8 cellular contexts compared by ENCODE assay signal in the genomic region with DNA sequence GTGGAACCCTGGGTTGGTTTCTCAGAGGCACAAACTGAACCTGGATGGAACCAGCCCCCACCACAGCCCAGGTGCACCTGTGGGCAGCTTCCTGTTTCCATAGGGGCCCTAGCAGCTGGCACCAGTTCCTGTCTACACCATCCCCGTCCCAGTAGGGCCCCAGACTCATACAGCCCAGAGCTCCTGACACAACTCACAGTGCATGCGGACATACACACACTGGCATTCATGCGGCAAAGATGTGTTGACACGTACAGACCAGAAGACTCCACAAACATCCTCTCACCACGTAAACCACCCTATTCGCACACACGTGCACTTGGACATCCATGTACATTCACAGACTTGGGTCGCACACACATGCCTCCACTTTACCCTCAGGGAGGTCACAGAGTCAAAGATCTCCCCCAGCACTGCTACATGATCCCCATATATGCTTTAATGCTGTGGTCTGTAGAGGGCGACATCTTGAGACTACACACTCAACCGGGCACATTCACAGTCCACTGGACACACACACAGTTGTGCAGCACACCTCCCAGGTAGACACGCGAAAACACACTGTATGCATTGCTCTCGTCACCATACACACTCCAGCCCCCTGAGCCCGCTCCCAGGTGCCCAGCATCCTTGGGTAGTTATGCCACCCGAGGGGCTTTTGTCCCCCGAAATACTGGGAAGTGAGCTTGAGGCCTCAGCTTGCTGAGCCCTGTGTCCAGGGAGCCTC. TPM values are rescaled to one million over a fixed set of nuclear protein-coding genes. Genes with fewer than 3 reads are reported as not detected.
DNase-seq lines count a peak whose midpoint lies in the region; ATAC-seq and TF ChIP-seq lines count a peak whose summit lies in the region.

No MANE protein-coding gene starts in this region.

- no peaks in the 10 kb centered on the region for H3K27me3 Mint-ChIP-seq in activated naive CD4-positive, alpha-beta T cell treated with anti-CD3 and anti-CD28 coated beads, Interleukin-2, amount 50 U/mL, for 24 hours

- no peak overlapping the region for H4K8ac ChIP-seq in mesendoderm (ENCODE audit: low read depth, low read length)

- H3K4me1 ChIP-seq in body of pancreas (peaks cover 100% of the 10 kb centered on the region), mesendoderm (ENCODE audit: control insufficient read depth, low read depth, low read length) (peaks cover 32% of the 10 kb centered on the region)

- H3K27ac Mint-ChIP-seq in activated naive CD4-positive, alpha-beta T cell treated with anti-CD3 and anti-CD28 coated beads, Interleukin-2, amount 50 U/mL, for 24 hours: peak overlapping the region; percentile 19

- H3K36me3 Mint-ChIP-seq in activated naive CD4-positive, alpha-beta T cell treated with anti-CD3 and anti-CD28 coated beads, Interleukin-2, amount 50 U/mL, for 24 hours: no peaks in the 10 kb centered on the region

- no peak overlapping the region for H2BK5ac ChIP-seq in mesendoderm (ENCODE audit: low read length)

- peak overlapping the region; percentile 28 for H3K56ac ChIP-seq in mesendoderm (ENCODE audit: low read length)

- DNase-seq in activated naive CD4-positive, alpha-beta T cell treated with Interleukin-2 at 50 U/mL for 16 hours: no peak
- no peak for DNase-seq in HFF-Myc (ENCODE audit: extremely low read depth, low read depth)
- DNase-seq in MV-4-11 (lab: John Stamatoyannopoulos, UW): peak; percentile 41
- peak in 1 of 4 donors; percentile 56 for DNase-seq in body of pancreas
- no peak for DNase-seq in mesendoderm
- no peak for DNase-seq in A172 (ENCODE audit: low spot score)
- DNase-seq in epidermal melanocyte (ENCODE audit: insufficient read length, low spot score): no peak

- no peak for TF ChIP-seq POLR2A in body of pancreas (IDR thresholded peaks at IDR 0.05)

- peak overlapping the region; percentile 82 to 94 (median 91) for H3K27ac ChIP-seq in body of pancreas
- H3K27ac ChIP-seq in mesendoderm (ENCODE audit: low read depth, low read length): peak overlapping the region; percentile 32

- H3K4ac ChIP-seq in mesendoderm (ENCODE audit: low read depth, low read length): no peak overlapping the region

- no peak overlapping the region for H3K18ac ChIP-seq in mesendoderm (ENCODE audit: low read length)

- H3K4me2 ChIP-seq in mesendoderm (ENCODE audit: low read length): no peak overlapping the region

- no peaks in the 10 kb centered on the region for H3K9me3 Mint-ChIP-seq in activated naive CD4-positive, alpha-beta T cell treated with anti-CD3 and anti-CD28 coated beads, Interleukin-2, amount 50 U/mL, for 24 hours

- no peak overlapping the region for H3K4me3 ChIP-seq in HFF-Myc (replicated peaks; ENCODE audit: low read depth, low read length)
- no peak overlapping the region for H3K4me3 ChIP-seq in body of pancreas
- no peak overlapping the region for H3K4me3 ChIP-seq in mesendoderm (ENCODE audit: low read length)

- H2AK5ac ChIP-seq in mesendoderm (ENCODE audit: low read length): no peak overlapping the region

- H3K9me3 ChIP-seq in body of pancreas: no peaks in the 10 kb centered on the region

- H2BK120ac ChIP-seq in mesendoderm (ENCODE audit: low read depth, low read length): no peak overlapping the region

- TF ChIP-seq CTCF in HFF-Myc (IDR thresholded peaks at IDR 0.05; ENCODE audit: low read depth, low read length, missing control alignments): peak; percentile 29
- peak in 6 of 7 experiments; percentile 9 to 43 (median 24) for TF ChIP-seq CTCF in body of pancreas (IDR thresholded peaks at IDR 0.05)

- H2BK15ac ChIP-seq in mesendoderm (replicated peaks; ENCODE audit: low read depth): no peak overlapping the region

- 30 to 40% methylated on average over 13 to 16 of the region's 16 CpGs for whole genome bisulfite sequencing in body of pancreas, 2 donors
- no CpG with 5 or more reads among the region's 16 CpGs for WGBS in mesendoderm (ENCODE audit: extremely low coverage, insufficient coverage, low lambda C conversion rate)

- no peaks in the 10 kb centered on the region for H3K27me3 ChIP-seq in body of pancreas
- no peaks in the 10 kb centered on the region for H3K27me3 ChIP-seq in mesendoderm (ENCODE audit: insufficient read depth, low read length, poor library complexity)

- H3K4me1 Mint-ChIP-seq in activated naive CD4-positive, alpha-beta T cell treated with anti-CD3 and anti-CD28 coated beads, Interleukin-2, amount 50 U/mL, for 24 hours: peaks cover 26% of the 10 kb centered on the region

- peak; percentile 4 for ATAC-seq in body of pancreas

- H3K23ac ChIP-seq in mesendoderm (ENCODE audit: low read length): no peak overlapping the region

- H3K36me3 ChIP-seq in body of pancreas (replicated peaks in 1 of 2; ENCODE audit: insufficient read depth in 1 of 2, low read depth in 2 of 2): no peaks in the 10 kb centered on the region
- no peaks in the 10 kb centered on the region for H3K36me3 ChIP-seq in mesendoderm (ENCODE audit: control insufficient read depth, insufficient read depth, low read length)

- H3K4me3 Mint-ChIP-seq in activated naive CD4-positive, alpha-beta T cell treated with anti-CD3 and anti-CD28 coated beads, Interleukin-2, amount 50 U/mL, for 24 hours: peak overlapping the region; percentile 62

- peaks cover 36% of the 10 kb centered on the region for H3K79me1 ChIP-seq in mesendoderm (ENCODE audit: low read length)

- no peak overlapping the region for H3K9ac ChIP-seq in mesendoderm (ENCODE audit: low read length)

- peaks cover 96% of the 10 kb centered on the region for H3K79me2 ChIP-seq in mesendoderm (ENCODE audit: control insufficient read depth, insufficient read depth, low read length)

- no peak overlapping the region for H4K5ac ChIP-seq in mesendoderm (ENCODE audit: low read length)

- intact Hi-C loops in body of pancreas (cut with DNase I): no loop called here

RNA-seq across cellular contexts. Expression of a gene that starts 22.4 kb away (rescaled TPM):
- total RNA-seq in body of pancreas: 10 to 100 TPM; 86.6 to 87.7 TPM
- polyA plus RNA-seq in mesendoderm (2013, experiment 1 of 2): 90.1 TPM
- 88.3 TPM for polyA plus RNA-seq in mesendoderm (2013, experiment 2 of 2)
- total RNA-seq in A172 (2014; rRNA removed; shearing (Covaris generic)): 162 and 189 TPM in 2 replicates
